10 cellular contexts compared by ENCODE assay signal in the genomic region with DNA sequence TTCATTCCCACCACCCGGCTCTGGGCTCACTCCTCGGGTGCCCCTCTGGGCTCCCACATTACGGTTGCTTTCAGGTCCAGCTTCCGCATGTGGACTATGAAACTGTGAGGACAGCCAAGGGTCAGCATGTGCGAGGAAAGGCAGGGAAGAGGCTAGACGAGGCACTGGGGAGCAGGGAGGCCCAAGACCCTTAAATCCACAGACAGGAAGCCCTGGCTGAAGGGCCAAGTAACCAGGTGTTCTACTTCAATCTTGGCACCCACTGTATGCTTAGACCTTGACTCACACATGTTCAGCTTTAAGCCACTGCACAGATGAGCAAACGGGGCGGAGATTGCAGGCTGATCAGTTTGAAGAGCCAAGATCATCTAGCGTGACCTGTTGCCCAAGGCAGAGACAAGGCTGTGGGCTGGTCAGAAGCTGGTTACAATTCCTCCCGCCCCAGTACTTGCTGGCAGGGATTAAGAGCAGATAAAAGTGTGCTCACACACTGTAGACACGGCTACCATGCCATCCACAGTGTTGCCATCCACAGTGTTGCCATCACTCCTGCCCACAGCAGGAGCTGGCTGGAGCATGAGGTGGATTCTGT. TPM values are rescaled to one million over a fixed set of nuclear protein-coding genes. Genes with fewer than 3 reads are reported as not detected.
DNase-seq lines count a peak whose midpoint lies in the region; ATAC-seq and TF ChIP-seq lines count a peak whose summit lies in the region.
"Had no signal": no experiment of that assay in that cellular context is flagged by ENCODE, and none has a peak within 500 bp of the region (broad histone marks: within the 10 kb centered on the region; RNA-seq: fewer than 3 reads in every experiment).

CES4A (plus strand) TSS at position 393 of the 592 bp plus-strand sequence; CDS start at position 577, 184 bp downstream.

- H3K9me3 ChIP-seq in WERI-Rb-1 (ENCODE audit: severe bottlenecking) (no peaks in the 10 kb centered on the region), sigmoid colon (no peaks in the 10 kb centered on the region)

- no peak for ATAC-seq in GM21529 (IDR thresholded peaks at IDR 0.05; ENCODE audit: unreplicated experiment)

- H3K4me3 ChIP-seq in WERI-Rb-1 (ENCODE audit: low read depth, low read length) (no peak within 1 kb of the TSS), sigmoid colon (no peak within 1 kb of the TSS)

- TF ChIP-seq CTCF in WERI-Rb-1 (IDR thresholded peaks at IDR 0.05; ENCODE audit: low read depth, low read length): no peak
- TF ChIP-seq CTCF in sigmoid colon (IDR thresholded peaks at IDR 0.05): no peak

- no peak for TF ChIP-seq EP300 in sigmoid colon (IDR thresholded peaks at IDR 0.05)

- no peaks in the 10 kb centered on the region for H3K4me1 ChIP-seq in sigmoid colon

- DNase-seq in NCI-H82 (lab: John Stamatoyannopoulos, UW) (peak; percentile 48), NCI-H82 treated with DMSO at 0.1 percent for 48 hours (lab: John Stamatoyannopoulos, UW; ENCODE audit: unreplicated experiment) (no peak), WERI-Rb-1 (peak; percentile 68), foreskin melanocyte (peak; percentile 11), sigmoid colon (peak; percentile 75), 8988T (no peak)
- DNase-seq in stimulated activated CD4-positive, alpha-beta T cell treated with anti-CD3 and anti-CD28 coated beads, Interleukin-15, amount 100 ng/mL, for 24 hours: no peak
- DNase-seq: amygdala, SIG-M5 had no signal

- WGBS in sigmoid colon, 2 donors: 69 to 80% methylated on average over 11 of the region's 11 CpGs

- H3K27me3 ChIP-seq in WERI-Rb-1 (ENCODE audit: insufficient read depth, low read depth, severe bottlenecking) (no peaks in the 10 kb centered on the region), sigmoid colon (no peaks in the 10 kb centered on the region)

- no peaks in the 10 kb centered on the region for H3K36me3 ChIP-seq in WERI-Rb-1
- no peaks in the 10 kb centered on the region for H3K36me3 ChIP-seq in sigmoid colon

- no peak for TF ChIP-seq POLR2A in sigmoid colon (IDR thresholded peaks at IDR 0.05)

- intact Hi-C loops in sigmoid colon (cut with DNase I): no loop called here

- H3K27ac ChIP-seq in WERI-Rb-1 (peak within 1 kb of the TSS; percentile 39), sigmoid colon (no peak within 1 kb of the TSS)

RNA-seq across cellular contexts. Expression of gene CES4A, which starts in this region (rescaled TPM):
- 1 to 10 TPM; 3.6 to 7.5 (median 4.1) TPM for total RNA-seq in sigmoid colon
- 1 to 10 TPM; 2.3 to 7.3 (median 3.0) TPM for polyA plus RNA-seq in sigmoid colon

Comparison
In these comparisons a context has a peak if more than half of its experiments do, and no peak if none do; other contexts are left out.
1. DNase-seq: peak in NCI-H82 (single experiment), WERI-Rb-1 (single experiment), foreskin melanocyte (single experiment) and sigmoid colon (single experiment); none in NCI-H82 treated with DMSO at 0.1 percent for 48 hours (single experiment), 8988T (single experiment) and stimulated activated CD4-positive, alpha-beta T cell treated with anti-CD3 and anti-CD28 coated beads, Interleukin-15, amount 100 ng/mL, for 24 hours (single experiment).